In the genomic region with DNA sequence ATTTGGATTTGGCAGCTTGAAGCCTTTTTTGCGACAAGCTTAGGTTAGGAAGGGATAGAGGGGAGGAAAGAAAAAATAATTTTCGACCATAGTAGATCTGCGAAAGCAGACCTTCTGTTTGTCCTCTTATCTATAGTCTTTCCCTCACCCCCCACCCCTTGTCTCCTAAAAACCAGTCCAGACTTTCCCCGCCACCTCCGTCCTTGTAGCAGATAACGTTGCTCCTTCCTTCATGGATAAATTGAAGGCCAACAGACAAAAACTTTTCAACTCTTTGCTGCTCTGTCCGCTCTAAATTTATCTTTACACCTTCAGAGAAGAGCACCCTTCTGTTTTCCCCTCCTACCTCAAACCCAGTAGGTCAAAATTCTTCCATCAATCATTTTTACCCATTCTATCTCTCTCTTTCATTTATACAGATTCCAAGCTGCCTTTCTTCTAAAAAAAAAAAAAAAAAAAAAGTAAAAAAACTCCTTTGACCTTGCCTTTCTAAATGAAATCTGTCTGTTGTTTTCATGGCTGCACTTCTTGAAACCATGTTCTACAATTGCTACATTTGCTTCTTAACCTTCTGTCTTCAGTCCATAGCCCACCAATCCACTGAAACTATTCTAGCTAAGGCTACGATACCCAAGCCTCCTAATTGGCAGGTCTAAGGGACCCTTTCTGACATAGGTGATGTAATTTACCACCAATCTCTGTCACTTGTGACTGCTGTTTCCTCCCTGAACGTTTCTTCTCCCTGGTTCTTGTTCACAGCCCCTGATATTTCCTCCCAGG, we compare ENCODE assay signal across 8 cellular contexts. TPM values are rescaled to one million over a fixed set of nuclear protein-coding genes. Genes with fewer than 3 reads are reported as not detected.
A peak's percentile ranks its signal among the peaks of the same experiment; 100 is the strongest.
DNase-seq lines count a peak whose midpoint lies in the region; ATAC-seq and TF ChIP-seq lines count a peak whose summit lies in the region.

No MANE protein-coding gene starts in this region.

- H3K9me3 ChIP-seq in Panc1 (ENCODE audit: control insufficient read depth, insufficient read depth, low read depth, low read length) (no peaks in the 10 kb centered on the region), spleen (no peaks in the 10 kb centered on the region)

- POLR2A ChIA-PET in Panc1 (lab: Charles Lee): interaction anchor here (0.6 kb wide), 1 partner anchor 126 kb away, joined by 4 read pairs; no protein-coding TSS in a partner anchor

- in situ Hi-C loops in Panc1 (cut with HindIII; ENCODE audit: low pct_unique_long_range_greater_than_20kb, low sequenced_read_pairs): no loop called here

- intact Hi-C loops in Panc1 (cut with micrococcal nuclease; ENCODE audit: unreplicated experiment): loop anchor here (2.0 kb wide), 1 partner anchor 241 kb away; no protein-coding TSS in a partner anchor
- intact Hi-C loops in spleen (cut with DNase I; ENCODE audit: low total_unique reads): loop anchor here (5.0 kb wide), 1 partner anchor 244 kb away; no protein-coding TSS in a partner anchor
- intact Hi-C loops in posterior vena cava (cut with DNase I): loop anchor here in 1 of 2 donors (5.0 to 10.0 kb wide), 2 partner anchors 141 to 244 kb away; no protein-coding TSS in a partner anchor

- H3K27ac ChIP-seq in Panc1 (ENCODE audit: low read length): peak overlapping the region; percentile 95
- H3K27ac ChIP-seq in spleen: peak overlapping the region; percentile 95 to 99 (median 98)

- H3K4me1 ChIP-seq in Panc1 (ENCODE audit: control insufficient read depth, insufficient read depth, low read length): peaks cover 21% of the 10 kb centered on the region
- H3K4me1 ChIP-seq in spleen: peaks cover 20 to 65% (median 48%) of the 10 kb centered on the region in 6 donors

- 10 to 19% (median 15%) methylated on average over 9 of the region's 9 CpGs for WGBS in spleen, 5 donors

- BruUV-seq in Panc1 (replicated peaks; lab: Mats Ljungman, UMichigan): no TSS peak

- H3K4me3 ChIP-seq in Panc1 (ENCODE audit: low read depth in 2 of 2, low read length in 2 of 2): peak overlapping the region; percentile 82 to 93
- peak overlapping the region; percentile 74 for H3K4me3 ChIP-seq in fibroblast of the aortic adventitia (ENCODE audit: low read depth, low read length)
- peak overlapping the region; percentile 44 to 75 (median 52) for H3K4me3 ChIP-seq in spleen

- CTCF ChIA-PET in Panc1 (lab: Charles Lee): interaction anchor here (0.6 to 1.2 kb wide), 4 partner anchors 10 to 29 kb away, joined by 3 to 5 read pairs (median 3); a partner anchor contains a TSS

- TF ChIP-seq CTCF in Panc1 (IDR thresholded peaks at IDR 0.05) (no peak), fibroblast of the aortic adventitia (IDR thresholded peaks at IDR 0.05; ENCODE audit: insufficient read depth, low read length) (no peak), spleen (IDR thresholded peaks at IDR 0.05 in 8 of 11, conservative IDR thresholded peaks at IDR 0.05 in 3 of 11) (no peak)

- H3K36me3 ChIP-seq in Panc1 (ENCODE audit: control insufficient read depth, insufficient read depth, low read length) (peaks cover 3% of the 10 kb centered on the region; the same call in 1 of the 2 replicates), spleen (no peaks in the 10 kb centered on the region)

- ATAC-seq in Panc1 (no peak), HG03442 (IDR thresholded peaks at IDR 0.05; ENCODE audit: unreplicated experiment) (no peak)

- no peak for TF ChIP-seq POLR2A in spleen (IDR thresholded peaks at IDR 0.05)

- no peaks in the 10 kb centered on the region for H3K27me3 ChIP-seq in Panc1 (ENCODE audit: control insufficient read depth, insufficient read depth, low read length)
- H3K27me3 ChIP-seq in spleen (replicated peaks in 1 of 7): no peaks in the 10 kb centered on the region

- DNase-seq in DMS79 treated with DMSO at 0.1 percent for 48 hours (lab: John Stamatoyannopoulos, UW) (peak; percentile 52), DMS79 (lab: John Stamatoyannopoulos, UW) (no peak), Panc1 (ENCODE audit: low read depth, low spot score) (no peak), fibroblast of the aortic adventitia (ENCODE audit: low read depth) (peak; percentile 26), spleen (no peak), posterior vena cava (ENCODE audit: low spot score) (no peak)
- no peak for DNase-seq in activated CD4-positive, alpha-beta T cell treated with anti-CD3 and anti-CD28 coated beads for 4 hours

RNA-seq across cellular contexts. Expression of a gene that starts 11.1 kb away (rescaled TPM):
- 38.3 TPM for total RNA-seq in Panc1 (2021; ENCODE audit: unreplicated experiment)
- polyA plus RNA-seq in Panc1 (2012; ENCODE audit: insufficient read length): 17.4 TPM
- 63.9 and 140 TPM in 2 replicates for total RNA-seq in fibroblast of the aortic adventitia (ENCODE audit: low replicate concordance)
- total RNA-seq in spleen: 100 to 1,000 TPM in 2 of 7 donors, 10 to 100 TPM in 5; 77.3 to 187 (median 84.7) TPM
- 10 to 100 TPM; 24.3 to 35.0 (median 29.3) TPM for polyA plus RNA-seq in spleen
- total RNA-seq in posterior vena cava: 10 to 100 TPM; 49.3 to 61.4 TPM

RNA-seq across cellular contexts. Expression of a gene that starts 29.2 kb away (rescaled TPM):
- total RNA-seq in Panc1 (2021; ENCODE audit: unreplicated experiment) (63.2 TPM), fibroblast of the aortic adventitia (ENCODE audit: low replicate concordance) (101 and 130 TPM in 2 replicates), spleen (10 to 100 TPM; 74.3 to 89.1 (median 83.6) TPM), posterior vena cava (10 to 100 TPM; 55.8 to 58.9 TPM)
- 51.1 TPM for polyA plus RNA-seq in Panc1 (2012; ENCODE audit: insufficient read length)
- polyA plus RNA-seq in spleen: 10 to 100 TPM; 39.0 to 63.9 (median 43.9) TPM

Comparison
In these comparisons a context has a peak if more than half of its experiments do, and no peak if none do; other contexts are left out.
1. DNase-seq: peak in DMS79 treated with DMSO at 0.1 percent for 48 hours (single experiment) and fibroblast of the aortic adventitia (single experiment); none in DMS79 (single experiment), Panc1 (single experiment), spleen (single experiment), posterior vena cava (single experiment) and activated CD4-positive, alpha-beta T cell treated with anti-CD3 and anti-CD28 coated beads for 4 hours (0 of 2).
2. Peak in every context shown above with its lines, with median percentiles within 50 percentile points of each other: H3K4me3 ChIP-seq.